Comparison of ENCODE assay signal across 8 cellular contexts in the genomic region with DNA sequence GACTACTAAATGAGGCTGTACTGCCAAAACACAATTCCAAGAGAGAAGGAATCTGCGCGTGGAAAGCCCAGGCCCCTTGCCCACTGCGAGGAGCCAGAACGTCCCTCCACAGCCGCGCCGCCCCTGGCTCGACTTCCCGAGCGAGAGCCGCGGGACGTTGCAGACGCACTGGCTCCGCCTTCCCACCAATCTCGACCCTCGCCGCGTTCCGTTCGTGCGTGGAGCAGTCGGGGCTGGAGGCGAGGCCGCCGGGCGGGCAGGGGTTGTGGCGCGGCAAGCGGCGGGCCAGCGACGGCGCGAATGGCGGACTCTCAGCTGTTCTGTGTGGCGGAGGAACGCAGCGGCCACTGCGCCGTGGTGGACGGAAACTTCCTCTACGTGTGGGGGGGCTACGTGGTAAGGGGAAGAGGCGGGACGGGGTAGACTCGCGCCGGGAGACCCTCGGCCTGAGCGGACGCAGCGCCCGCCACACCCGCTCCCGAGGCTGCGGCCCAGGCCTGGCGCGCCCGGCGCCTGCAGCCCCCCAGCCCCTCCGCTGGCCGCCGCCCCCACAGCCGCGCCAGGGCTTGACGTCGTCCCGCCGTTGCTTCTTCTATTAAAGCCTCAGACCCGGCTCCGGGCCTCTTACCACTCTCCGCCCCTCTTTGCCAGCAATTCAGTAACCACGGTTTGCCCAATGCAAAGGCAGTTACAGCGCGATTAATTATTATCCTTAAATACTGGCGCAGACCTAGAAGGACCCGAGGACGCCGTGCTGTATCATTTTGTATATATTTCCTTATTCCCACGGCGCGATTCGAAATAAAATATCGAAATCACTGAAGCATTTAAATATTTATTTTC. TPM values are rescaled to one million over a fixed set of nuclear protein-coding genes. Genes with fewer than 3 reads are reported as not detected.
A peak's percentile ranks its signal among the peaks of the same experiment; 100 is the strongest.
DNase-seq lines count a peak whose midpoint lies in the region; ATAC-seq and TF ChIP-seq lines count a peak whose summit lies in the region.

A gene with protein sequence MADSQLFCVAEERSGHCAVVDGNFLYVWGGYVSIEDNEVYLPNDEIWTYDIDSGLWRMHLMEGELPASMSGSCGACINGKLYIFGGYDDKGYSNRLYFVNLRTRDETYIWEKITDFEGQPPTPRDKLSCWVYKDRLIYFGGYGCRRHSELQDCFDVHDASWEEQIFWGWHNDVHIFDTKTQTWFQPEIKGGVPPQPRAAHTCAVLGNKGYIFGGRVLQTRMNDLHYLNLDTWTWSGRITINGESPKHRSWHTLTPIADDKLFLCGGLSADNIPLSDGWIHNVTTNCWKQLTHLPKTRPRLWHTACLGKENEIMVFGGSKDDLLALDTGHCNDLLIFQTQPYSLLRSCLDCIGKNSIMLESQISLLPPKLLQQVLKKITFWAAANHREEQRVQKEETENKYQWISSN (plus strand): TSS at position 226 of the 843 bp plus-strand sequence. CDS start 75 bp downstream, at position 301.

- H3K4me1 Mint-ChIP-seq in central memory CD8-positive, alpha-beta T cell, result peaks cover 13% of the 10 kb centered on the region

- DNase-seq in A172 (ENCODE audit: low spot score), result peak; percentile 5
- peak; percentile 86 for DNase-seq in NCI-H2227 (lab: John Stamatoyannopoulos, UW; ENCODE audit: unreplicated experiment)
- peak; percentile 75 for DNase-seq in activated CD4-positive, CD25-positive, alpha-beta regulatory T cell treated with anti-CD3 and anti-CD28 coated beads, Interleukin-2, amount 50 U/mL, for 72 hours
- peak; percentile 59 to 68 for DNase-seq in central memory CD8-positive, alpha-beta T cell (ENCODE audit: low spot score in 2 of 2)
- no peak for DNase-seq in kidney epithelial cell (ENCODE audit: low read depth)
- peak; percentile 60 to 61 for DNase-seq in stimulated activated CD4-positive, alpha-beta T cell treated with anti-CD3 and anti-CD28 coated beads, Interleukin-15, amount 100 ng/mL, for 1 hour (ENCODE audit: low read depth in 1 of 2, low spot score in 1 of 2)

- no peaks in the 10 kb centered on the region for H3K36me3 ChIP-seq in kidney epithelial cell (ENCODE audit: control insufficient read depth, insufficient read depth, low read length)

- H3K9me3 Mint-ChIP-seq in central memory CD8-positive, alpha-beta T cell, result no peaks in the 10 kb centered on the region

- no peaks in the 10 kb centered on the region for H3K27me3 ChIP-seq in kidney epithelial cell (ENCODE audit: control insufficient read depth, insufficient read depth, low read length)

- no peak for TF ChIP-seq CTCF in kidney epithelial cell (IDR thresholded peaks at IDR 0.05; ENCODE audit: insufficient read depth, low read length, poor library complexity, severe bottlenecking)

- peaks cover 14% of the 10 kb centered on the region for H3K36me3 Mint-ChIP-seq in central memory CD8-positive, alpha-beta T cell (ENCODE audit: insufficient read depth)

- peak; percentile 78 for ATAC-seq in GM18867 (IDR thresholded peaks at IDR 0.05; ENCODE audit: unreplicated experiment)
- ATAC-seq in HG03103 (IDR thresholded peaks at IDR 0.05; ENCODE audit: low read depth, unreplicated experiment), result peak; percentile 48
- peak; percentile 82 for ATAC-seq in central memory CD8-positive, alpha-beta T cell (replicated peaks; ENCODE audit: extremely low read depth, poor library complexity, severe bottlenecking)

- H3K27ac Mint-ChIP-seq in central memory CD8-positive, alpha-beta T cell (ENCODE audit: low read depth), result peak within 1 kb of the TSS; percentile 79

- peak within 1 kb of the TSS; percentile 92 for H3K4me3 ChIP-seq in kidney epithelial cell (ENCODE audit: low read depth, low read length)

- H3K4me3 Mint-ChIP-seq in central memory CD8-positive, alpha-beta T cell, result peak within 1 kb of the TSS; percentile 80

- H3K27me3 Mint-ChIP-seq in central memory CD8-positive, alpha-beta T cell, result no peaks in the 10 kb centered on the region

RNA-seq across cellular contexts. Expression of the gene that starts here (rescaled TPM):
- 0.05 and 1.3 TPM in 2 replicates for total RNA-seq in A172 (2014; rRNA removed; shearing (Covaris generic))
- total RNA-seq in kidney epithelial cell, result 0.54 and 1.9 TPM in 2 replicates
